Comparison of ENCODE assay signal across 26 cellular contexts in genomic region chr10:5509236-5509635, GRCh38. TPM values are rescaled to one million over a fixed set of nuclear protein-coding genes. Genes with fewer than 3 reads are reported as not detected.
"Had no signal": no experiment of that assay in that cellular context is flagged by ENCODE, and none has a peak within 500 bp of the region (broad histone marks: within the 10 kb centered on the region; RNA-seq: fewer than 3 reads in every experiment).

No MANE protein-coding gene starts in this region.

- H3K9me3 Mint-ChIP-seq: activated naive CD4-positive, alpha-beta T cell treated with anti-CD3 and anti-CD28 coated beads, Interleukin-2, amount 50 U/mL, for 72 hours; activated T-helper 1 cell treated with anti-CD3 and anti-CD28 coated beads, Interleukin-12 subunit alpha, Interleukin-12 subunit beta, Interleukin-2, Interleukin-4 antibody, amounts not matched to agents 30 ng/mL and 10 ng/mL and 1 ng/mL, durations not matched to agents 14 hours and 24 hours and 36 hours; naive B cell; neural crest cell had no signal

- H3K4me3 ChIP-seq: adrenal gland, breast epithelium, left lung, prostate gland, transverse colon had no signal

- H3K27me3 ChIP-seq: adrenal gland, breast epithelium, foreskin keratinocyte, left lung, transverse colon had no signal

- H3K36me3 Mint-ChIP-seq: activated naive CD4-positive, alpha-beta T cell treated with anti-CD3 and anti-CD28 coated beads, Interleukin-2, amount 50 U/mL, for 72 hours; naive B cell had no signal

- DNase-seq: activated CD4-positive, alpha-beta T cell treated with anti-CD3 and anti-CD28 coated beads for 36 hours; activated CD4-positive, alpha-beta T cell treated with anti-CD3 and anti-CD28 coated beads, Interleukin-2, amount 50 U/mL, for 48 hours; activated gamma-delta T cell treated with Interleukin-2 at 50 U/mL for 16 hours; adrenal gland; cerebellar nuclear complex; effector CD4-positive, alpha-beta T cell; foreskin keratinocyte; hypothalamus; left lung; naive B cell; stimulated activated CD4-positive, alpha-beta T cell treated with anti-CD3 and anti-CD28 coated beads, Interleukin-2, amount 100 ng/mL, for 24 hours; stimulated activated naive CD8-positive, alpha-beta T cell treated with anti-CD3 and anti-CD28 coated beads, Interleukin-15, Interleukin-2, amounts not matched to agents 100 U/mL and 50 U/mL, for 24 hours had no signal

- H3K36me3 ChIP-seq: adrenal gland, breast epithelium, left lung, prostate gland, transverse colon had no signal

- ATAC-seq: activated CD4-positive, alpha-beta T cell treated with anti-CD3 and anti-CD28 coated beads for 36 hours; activated naive CD4-positive, alpha-beta T cell treated with anti-CD3 and anti-CD28 coated beads, Interleukin-2, amount 50 U/mL, for 72 hours; foreskin keratinocyte; left lung; right cardiac atrium; stimulated activated naive CD8-positive, alpha-beta T cell treated with anti-CD3 and anti-CD28 coated beads, Interleukin-15, Interleukin-2, amounts not matched to agents 100 U/mL and 50 U/mL, for 24 hours had no signal

- H3K4me1 Mint-ChIP-seq: naive B cell had no signal

- H3K27ac Mint-ChIP-seq: activated CD4-positive, alpha-beta T cell treated with anti-CD3 and anti-CD28 coated beads for 36 hours; activated naive CD4-positive, alpha-beta T cell treated with anti-CD3 and anti-CD28 coated beads, Interleukin-2, amount 50 U/mL, for 72 hours; activated T-helper 1 cell treated with anti-CD3 and anti-CD28 coated beads, Interleukin-12 subunit alpha, Interleukin-12 subunit beta, Interleukin-2, Interleukin-4 antibody, amounts not matched to agents 30 ng/mL and 10 ng/mL and 1 ng/mL, durations not matched to agents 14 hours and 24 hours and 36 hours had no signal

- H3K9me3 ChIP-seq: adrenal gland, breast epithelium, left lung, prostate gland, transverse colon had no signal

- H3K4me3 Mint-ChIP-seq: activated CD4-positive, alpha-beta T cell treated with anti-CD3 and anti-CD28 coated beads for 36 hours; activated T-helper 1 cell treated with anti-CD3 and anti-CD28 coated beads, Interleukin-12 subunit alpha, Interleukin-12 subunit beta, Interleukin-2, Interleukin-4 antibody, amounts not matched to agents 30 ng/mL and 10 ng/mL and 1 ng/mL, durations not matched to agents 14 hours and 24 hours and 36 hours; naive B cell; neural crest cell had no signal

- H3K27ac ChIP-seq: adrenal gland, breast epithelium, foreskin keratinocyte, left lung, transverse colon had no signal

- H3K4me1 ChIP-seq: adrenal gland, left lung had no signal

RNA-seq across cellular contexts. Expression of gene CALML5, which starts 9.9 kb away (rescaled TPM):
- total RNA-seq: activated CD4-positive, alpha-beta T cell treated with anti-CD3 and anti-CD28 coated beads for 36 hours; activated naive CD4-positive, alpha-beta T cell treated with anti-CD3 and anti-CD28 coated beads, Interleukin-2, amount 50 U/mL, for 72 hours; activated T-helper 1 cell treated with anti-CD3 and anti-CD28 coated beads, Interleukin-12 subunit alpha, Interleukin-12 subunit beta, Interleukin-2, Interleukin-4 antibody, amounts not matched to agents 30 ng/mL and 10 ng/mL and 1 ng/mL, durations not matched to agents 14 hours and 24 hours and 36 hours; adrenal gland; astrocyte; endothelial cell of umbilical vein; fibroblast of lung; left lung; mononuclear cell; neural crest cell; omental fat pad; right cardiac atrium; skeletal muscle tissue; T-helper 2 cell treated with Interferon-gamma antibody and Interleukin-4, amounts not matched to agents 100 ng/mL and 5 ng/mL, for 36 hours; transverse colon had no signal

RNA-seq across cellular contexts. Expression of gene CALML3, which starts 15.5 kb away (rescaled TPM):
- total RNA-seq: activated CD4-positive, alpha-beta T cell treated with anti-CD3 and anti-CD28 coated beads for 36 hours; activated naive CD4-positive, alpha-beta T cell treated with anti-CD3 and anti-CD28 coated beads, Interleukin-2, amount 50 U/mL, for 72 hours; activated T-helper 1 cell treated with anti-CD3 and anti-CD28 coated beads, Interleukin-12 subunit alpha, Interleukin-12 subunit beta, Interleukin-2, Interleukin-4 antibody, amounts not matched to agents 30 ng/mL and 10 ng/mL and 1 ng/mL, durations not matched to agents 14 hours and 24 hours and 36 hours; adrenal gland; astrocyte; endothelial cell of umbilical vein; fibroblast of lung; left lung; mononuclear cell; neural crest cell; omental fat pad; right cardiac atrium; skeletal muscle tissue; T-helper 2 cell treated with Interferon-gamma antibody and Interleukin-4, amounts not matched to agents 100 ng/mL and 5 ng/mL, for 36 hours; transverse colon had no signal
